ENCODE assay signal across 17 cellular contexts in the genomic region with DNA sequence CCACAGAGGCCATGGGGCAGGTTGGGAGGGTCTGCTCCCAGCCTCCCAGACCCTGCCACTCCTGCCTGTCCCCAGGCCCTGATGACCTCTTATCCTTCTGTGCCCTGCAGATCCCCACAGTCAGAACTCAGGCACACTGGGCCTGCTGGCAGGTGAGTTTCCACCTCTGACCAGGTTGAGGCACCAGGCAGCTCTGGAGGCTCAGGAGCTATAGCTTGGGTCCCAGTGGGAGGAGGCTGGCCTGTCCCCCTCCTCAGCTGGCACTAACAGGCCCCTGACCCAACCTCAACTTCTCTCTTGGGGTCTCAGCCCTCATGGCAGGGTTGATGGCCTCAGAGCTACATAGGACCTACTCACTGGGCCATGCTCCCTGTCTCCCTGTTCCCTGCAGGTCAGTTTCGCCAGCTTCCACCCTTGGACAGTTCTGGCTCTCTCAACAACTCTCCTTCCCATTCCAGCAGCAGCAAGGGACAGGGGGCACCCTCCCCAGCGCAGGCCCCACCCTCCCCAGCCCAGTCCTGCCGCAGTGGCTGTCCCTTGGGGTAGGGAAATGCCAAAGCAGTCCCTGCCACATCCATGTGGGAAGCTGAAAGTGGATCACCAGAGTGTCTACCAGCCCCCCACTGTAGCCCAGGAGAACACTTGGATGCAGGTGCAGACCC. TPM values are rescaled to one million over a fixed set of nuclear protein-coding genes. Genes with fewer than 3 reads are reported as not detected.
A peak's percentile ranks its signal among the peaks of the same experiment; 100 is the strongest.
DNase-seq lines count a peak whose midpoint lies in the region; ATAC-seq, FAIRE-seq and TF ChIP-seq lines count a peak whose summit lies in the region.
"Had no signal": no experiment of that assay in that cellular context is flagged by ENCODE, and none has a peak within 500 bp of the region (broad histone marks: within the 10 kb centered on the region; RNA-seq: fewer than 3 reads in every experiment).

No MANE protein-coding gene starts in this region.

- DNase-seq in GM12892 (ENCODE audit: insufficient read length) = no peak
- DNase-seq in ascending aorta (ENCODE audit: low spot score in 2 of 2) = no peak
- no peak for DNase-seq in NCI-H226
- no peak for DNase-seq in SKM-1 (lab: John Stamatoyannopoulos, UW; ENCODE audit: unreplicated experiment)
- DNase-seq in body of pancreas = no peak
- DNase-seq in neural progenitor cell (ENCODE audit: low spot score) = no peak
- DNase-seq: activated naive CD4-positive, alpha-beta T cell treated with anti-CD3 and anti-CD28 coated beads for 36 hours; cerebellar nuclear complex; GOT3; naive thymus-derived CD4-positive, alpha-beta T cell; NCI-H1105; NCI-H510A; SHP77 had no signal

- TF ChIP-seq POLR2A in GM12892 (IDR thresholded peaks at IDR 0.05; ENCODE audit: low read depth, low read length) = no peak
- TF ChIP-seq POLR2A in body of pancreas (IDR thresholded peaks at IDR 0.05) = no peak

- no peak for ATAC-seq in body of pancreas
- ATAC-seq: naive thymus-derived CD4-positive, alpha-beta T cell had no signal

- H3K4me1 ChIP-seq in ascending aorta (peaks cover 36 to 52% of the 10 kb centered on the region in 2 donors), mesodermal cell (ENCODE audit: control insufficient read depth, insufficient read depth, low read length, poor library complexity, severe bottlenecking) (peaks cover 19% of the 10 kb centered on the region), subcutaneous abdominal adipose tissue (ENCODE audit: control insufficient read depth in 5 of 5, insufficient read depth in 5 of 5, low read length in 5 of 5) (peaks cover 13 to 49% (median 35%) of the 10 kb centered on the region in 5 donors), body of pancreas (peaks cover 7% of the 10 kb centered on the region), neural progenitor cell (no peaks in the 10 kb centered on the region)

- H3K9me3 ChIP-seq in ascending aorta (no peaks in the 10 kb centered on the region), mesodermal cell (ENCODE audit: control insufficient read depth, low read length) (no peaks in the 10 kb centered on the region), subcutaneous abdominal adipose tissue (ENCODE audit: control insufficient read depth in 5 of 5, low read length in 5 of 5) (peaks cover 0 to 2% (median 0%) of the 10 kb centered on the region in 5 donors), body of pancreas (no peaks in the 10 kb centered on the region), neural progenitor cell (ENCODE audit: low read depth) (no peaks in the 10 kb centered on the region)

- peaks cover 5% of the 10 kb centered on the region for H3F3A ChIP-seq in neural progenitor cell (ENCODE audit: low read depth)

- peak overlapping the region in 1 of 5 donors; percentile 26 for H3K9ac ChIP-seq in subcutaneous abdominal adipose tissue (ENCODE audit: low read length in 5 of 5)
- H3K9ac ChIP-seq in neural progenitor cell = no peak overlapping the region

- H4K20me1 ChIP-seq in neural progenitor cell (ENCODE audit: low read depth) = peaks cover 4% of the 10 kb centered on the region

- H2AFZ ChIP-seq in neural progenitor cell (replicated peaks) = no peak overlapping the region

- peaks cover 1 to 5% of the 10 kb centered on the region in 2 donors for H3K36me3 ChIP-seq in ascending aorta
- H3K36me3 ChIP-seq in mesodermal cell (ENCODE audit: control insufficient read depth, insufficient read depth, low read length) = peaks cover 9% of the 10 kb centered on the region
- no peaks in the 10 kb centered on the region for H3K36me3 ChIP-seq in subcutaneous abdominal adipose tissue (ENCODE audit: control insufficient read depth in 5 of 5, insufficient read depth in 5 of 5, low read length in 5 of 5)
- no peaks in the 10 kb centered on the region for H3K36me3 ChIP-seq in body of pancreas (replicated peaks in 1 of 2; ENCODE audit: insufficient read depth in 1 of 2, low read depth in 2 of 2)
- no peaks in the 10 kb centered on the region for H3K36me3 ChIP-seq in neural progenitor cell

- peak; percentile 38 for FAIRE-seq in GM12892 (lab: Jason Lieb, UNC)
- FAIRE-seq: GM19239 had no signal

- no peaks in the 10 kb centered on the region for H3K27me3 ChIP-seq in ascending aorta
- peaks cover 0 to 3% (median 0%) of the 10 kb centered on the region in 5 donors for H3K27me3 ChIP-seq in subcutaneous abdominal adipose tissue (ENCODE audit: control insufficient read depth in 5 of 5, insufficient read depth in 4 of 5, low read length in 5 of 5)
- H3K27me3 ChIP-seq in body of pancreas = peaks cover 0 to 7% of the 10 kb centered on the region in 2 donors
- H3K27me3 ChIP-seq in neural progenitor cell = peaks cover 44% of the 10 kb centered on the region

- no peak overlapping the region for H3K4me3 Mint-ChIP-seq in neural progenitor cell
- H3K4me3 Mint-ChIP-seq: activated naive CD4-positive, alpha-beta T cell treated with anti-CD3 and anti-CD28 coated beads for 36 hours had no signal

- no peak overlapping the region for H3K4me2 ChIP-seq in neural progenitor cell

- no peaks in the 10 kb centered on the region for H3K9me3 Mint-ChIP-seq in neural progenitor cell
- H3K9me3 Mint-ChIP-seq: activated naive CD4-positive, alpha-beta T cell treated with anti-CD3 and anti-CD28 coated beads for 36 hours had no signal

- H3K27ac ChIP-seq in ascending aorta (peak overlapping the region; percentile 99 to 100), mesodermal cell (ENCODE audit: low read depth, low read length, severe bottlenecking) (peak overlapping the region; percentile 77), subcutaneous abdominal adipose tissue (ENCODE audit: low read depth, low read length) (peak overlapping the region; percentile 69), body of pancreas (no peak overlapping the region), neural progenitor cell (no peak overlapping the region)

- H3K27me3 Mint-ChIP-seq in neural progenitor cell (ENCODE audit: insufficient read depth, low read depth) = peaks cover 10% of the 10 kb centered on the region

- intact Hi-C loops in ascending aorta (cut with DNase I) = no loop called here
- intact Hi-C loops in body of pancreas (cut with DNase I) = no loop called here

- no peaks in the 10 kb centered on the region for H3K79me2 ChIP-seq in neural progenitor cell (ENCODE audit: low read depth)

- TF ChIP-seq CTCF in ascending aorta (IDR thresholded peaks at IDR 0.05) (no peak), body of pancreas (IDR thresholded peaks at IDR 0.05) (no peak), neural progenitor cell (IDR thresholded peaks at IDR 0.05) (no peak)

- H3K27ac Mint-ChIP-seq in neural progenitor cell = no peak overlapping the region
- H3K27ac Mint-ChIP-seq: activated naive CD4-positive, alpha-beta T cell treated with anti-CD3 and anti-CD28 coated beads for 36 hours had no signal

- peaks cover 3% of the 10 kb centered on the region for H3K36me3 Mint-ChIP-seq in neural progenitor cell
- H3K36me3 Mint-ChIP-seq: naive thymus-derived CD4-positive, alpha-beta T cell had no signal

- H3K4me3 ChIP-seq in ascending aorta (no peak overlapping the region), mesodermal cell (ENCODE audit: extremely low read depth, insufficient read depth, low read length, poor library complexity, severe bottlenecking) (no peak overlapping the region), subcutaneous abdominal adipose tissue (ENCODE audit: low read depth in 1 of 5, low read length in 5 of 5) (no peak overlapping the region), body of pancreas (no peak overlapping the region), neural progenitor cell (no peak overlapping the region)

- H3K4me1 Mint-ChIP-seq in neural progenitor cell = peaks cover 32% of the 10 kb centered on the region

- WGBS in mesodermal cell (ENCODE audit: insufficient coverage in 2 of 2), 2 experiments = 82 to 100% methylated on average over 1 to 2 of the region's 3 CpGs
- 82 to 89% methylated on average over 2 to 3 of the region's 3 CpGs for WGBS in body of pancreas, 2 donors

RNA-seq across cellular contexts. Expression of a gene that starts 2.7 kb away (rescaled TPM):
- polyA plus RNA-seq in GM12892 (2012; ENCODE audit: missing spikeins) = 0.11 TPM
- 1,349 TPM for total RNA-seq in ascending aorta
- 109 TPM for polyA plus RNA-seq in mesodermal cell (2013, experiment 1 of 2)
- polyA plus RNA-seq in mesodermal cell (2013, experiment 2 of 2) = 89.5 TPM
- 10 to 100 TPM; 39.2 to 51.9 TPM for total RNA-seq in body of pancreas
- total RNA-seq in neural progenitor cell (ENCODE audit: low replicate concordance) = 4.5 and 16.7 TPM in 2 replicates

RNA-seq across cellular contexts. Expression of a gene that starts 19.1 kb away (rescaled TPM):
- polyA plus RNA-seq in GM12892 (2012; ENCODE audit: missing spikeins) = 14.6 TPM
- 58.8 TPM for total RNA-seq in ascending aorta
- 14.3 TPM for polyA plus RNA-seq in mesodermal cell (2013, experiment 1 of 2)
- polyA plus RNA-seq in mesodermal cell (2013, experiment 2 of 2) = 10.3 TPM
- 10 to 100 TPM; 49.8 to 53.7 TPM for total RNA-seq in body of pancreas
- 5.9 and 16.4 TPM in 2 replicates for total RNA-seq in neural progenitor cell (ENCODE audit: low replicate concordance)

RNA-seq across cellular contexts. Expression of a gene that starts 21.9 kb away (rescaled TPM):
- polyA plus RNA-seq in GM12892 (2012; ENCODE audit: missing spikeins) = 112 TPM
- 97.0 TPM for total RNA-seq in ascending aorta
- 88.8 TPM for polyA plus RNA-seq in mesodermal cell (2013, experiment 1 of 2)
- 87.7 TPM for polyA plus RNA-seq in mesodermal cell (2013, experiment 2 of 2)
- 10 to 100 TPM; 32.7 to 64.6 TPM for total RNA-seq in body of pancreas
- 126 and 232 TPM in 2 replicates for total RNA-seq in neural progenitor cell (ENCODE audit: low replicate concordance)

RNA-seq across cellular contexts. Expression of a gene that starts 36.1 kb away (rescaled TPM):
- polyA plus RNA-seq in GM12892 (2012; ENCODE audit: missing spikeins) = not detected
- not detected for total RNA-seq in ascending aorta
- 0.48 TPM for polyA plus RNA-seq in mesodermal cell (2013, experiment 1 of 2)
- polyA plus RNA-seq in mesodermal cell (2013, experiment 2 of 2) = not detected
- 1 to 10 TPM in 1 of 2 donors, not detected in 1; 1.6 TPM for total RNA-seq in body of pancreas
- 11.2 and 11.3 TPM in 2 replicates for total RNA-seq in neural progenitor cell (ENCODE audit: low replicate concordance)
- total RNA-seq: activated CD8-positive, alpha-beta memory T cell treated with anti-CD3 and anti-CD28 coated beads for 36 hours had no signal
- polyA plus RNA-seq: naive thymus-derived CD4-positive, alpha-beta T cell had no signal

RNA-seq across cellular contexts. Expression of a gene that starts 39.7 kb away (rescaled TPM):
- polyA plus RNA-seq in GM12892 (2012; ENCODE audit: missing spikeins) = not detected
- total RNA-seq in ascending aorta (not detected), body of pancreas (not detected), neural progenitor cell (ENCODE audit: low replicate concordance) (not detected in 2 replicates)
- polyA plus RNA-seq in mesodermal cell (2013, experiment 1 of 2) = 58.3 TPM
- polyA plus RNA-seq in mesodermal cell (2013, experiment 2 of 2) = 43.2 TPM
- total RNA-seq: activated CD8-positive, alpha-beta memory T cell treated with anti-CD3 and anti-CD28 coated beads for 36 hours; activated naive CD4-positive, alpha-beta T cell treated with anti-CD3 and anti-CD28 coated beads for 36 hours; naive thymus-derived CD4-positive, alpha-beta T cell had no signal
- polyA plus RNA-seq: naive thymus-derived CD4-positive, alpha-beta T cell had no signal

Comparison
In these comparisons a context has a peak if more than half of its experiments do, and no peak if none do; other contexts are left out.
1. H3K27ac ChIP-seq: peak in ascending aorta (2 of 2), mesodermal cell (single experiment) and subcutaneous abdominal adipose tissue (single experiment); none in body of pancreas (0 of 4) and neural progenitor cell (single experiment).
2. RNA of a gene that starts 2.7 kb away (total RNA-seq): 1,349 TPM in ascending aorta (single experiment); 39.2 to 51.9 TPM in body of pancreas and 4.5 to 16.7 TPM in neural progenitor cell; every median in the first group is over 10 times any median in the second.